8 cellular contexts compared by ENCODE assay signal in the genomic region with DNA sequence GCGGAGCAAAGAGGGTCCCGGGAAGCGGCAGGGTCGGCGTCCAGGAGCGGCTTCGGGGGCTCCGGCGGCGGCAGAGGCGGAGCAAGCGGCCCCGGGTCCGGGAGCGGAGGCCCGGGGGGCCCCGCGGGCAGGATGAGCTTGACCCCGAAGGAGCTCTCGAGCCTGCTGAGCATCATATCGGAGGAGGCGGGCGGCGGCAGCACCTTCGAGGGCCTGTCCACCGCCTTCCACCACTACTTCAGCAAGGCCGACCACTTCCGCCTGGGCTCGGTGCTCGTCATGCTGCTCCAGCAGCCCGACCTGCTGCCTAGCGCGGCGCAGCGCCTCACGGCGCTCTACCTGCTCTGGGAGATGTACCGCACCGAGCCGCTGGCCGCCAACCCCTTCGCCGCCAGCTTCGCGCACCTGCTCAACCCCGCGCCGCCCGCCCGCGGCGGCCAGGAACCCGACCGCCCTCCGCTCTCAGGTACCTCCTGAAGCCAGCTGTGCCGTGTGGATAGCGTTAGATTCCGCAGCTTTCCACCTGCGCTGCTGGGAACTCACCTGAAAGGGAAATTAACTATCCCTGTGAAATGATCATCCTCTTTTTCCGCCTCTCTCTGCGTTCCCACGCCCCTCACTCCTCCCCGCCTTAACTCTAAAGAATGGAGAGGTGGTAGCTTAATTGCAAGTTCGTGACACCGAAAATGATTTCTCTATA. TPM values are rescaled to one million over a fixed set of nuclear protein-coding genes. Genes with fewer than 3 reads are reported as not detected.
DNase-seq lines count a peak whose midpoint lies in the region; ATAC-seq lines count a peak whose summit lies in the region.

No MANE protein-coding gene starts in this region.

- H2BK120ac ChIP-seq in mesendoderm (ENCODE audit: low read depth, low read length): no peak overlapping the region

- no peak overlapping the region for H4K8ac ChIP-seq in mesendoderm (ENCODE audit: low read depth, low read length)

- peak overlapping the region; percentile 3 for H2BK5ac ChIP-seq in mesendoderm (ENCODE audit: low read length)

- H3K4me1 ChIP-seq in ectodermal cell (ENCODE audit: control insufficient read depth, insufficient read depth, low read length): peaks cover 9% of the 10 kb centered on the region
- peaks cover 5% of the 10 kb centered on the region for H3K4me1 ChIP-seq in mesendoderm (ENCODE audit: control insufficient read depth, low read depth, low read length)

- H3K4ac ChIP-seq in mesendoderm (ENCODE audit: low read depth, low read length): peak overlapping the region; percentile 92

- H3K27me3 ChIP-seq in ectodermal cell (ENCODE audit: control insufficient read depth, insufficient read depth, low read length, poor library complexity, severe bottlenecking) (no peaks in the 10 kb centered on the region), mesendoderm (ENCODE audit: insufficient read depth, low read length, poor library complexity) (no peaks in the 10 kb centered on the region)

- H3K18ac ChIP-seq in mesendoderm (ENCODE audit: low read length): peak overlapping the region; percentile 85

- H3K4me3 ChIP-seq in ectodermal cell (ENCODE audit: insufficient read depth, low read depth, low read length) (peak overlapping the region; percentile 95), mesendoderm (ENCODE audit: low read length) (peak overlapping the region; percentile 75)

- H3K56ac ChIP-seq in mesendoderm (ENCODE audit: low read length): peak overlapping the region; percentile 89

- H4K5ac ChIP-seq in mesendoderm (ENCODE audit: low read length): no peak overlapping the region

- peak overlapping the region; percentile 66 for H3K9ac ChIP-seq in mesendoderm (ENCODE audit: low read length)

- DNase-seq in NCI-H2081 (lab: John Stamatoyannopoulos, UW): peak; percentile 28 to 53
- no peak for DNase-seq in NCI-H2081 treated with DMSO at 0.1 percent for 48 hours (lab: John Stamatoyannopoulos, UW)
- peak; percentile 62 for DNase-seq in NCI-H2171 (lab: John Stamatoyannopoulos, UW)
- DNase-seq in activated CD4-positive, alpha-beta T cell treated with anti-CD3 and anti-CD28 coated beads for 48 hours: peak; percentile 79
- peak; percentile 74 for DNase-seq in mesendoderm
- DNase-seq in stimulated activated CD8-positive, alpha-beta memory T cell treated with anti-CD3 and anti-CD28 coated beads, Interleukin-15, amount 100 ng/mL, for 4 hours (ENCODE audit: low read depth in 2 of 2): peak; percentile 50 to 53

- H3K4me2 ChIP-seq in mesendoderm (ENCODE audit: low read length): peak overlapping the region; percentile 18

- peaks cover 21% of the 10 kb centered on the region for H3K79me2 ChIP-seq in mesendoderm (ENCODE audit: control insufficient read depth, insufficient read depth, low read length)

- no peaks in the 10 kb centered on the region for H3K9me3 ChIP-seq in ectodermal cell (ENCODE audit: control insufficient read depth, low read length)

- H2AK5ac ChIP-seq in mesendoderm (ENCODE audit: low read length): no peak overlapping the region

- peak; percentile 59 for ATAC-seq in HG02798 (IDR thresholded peaks at IDR 0.05; ENCODE audit: poor library complexity, unreplicated experiment)

- H3K23ac ChIP-seq in mesendoderm (ENCODE audit: low read length): no peak overlapping the region

- 0 to 1% methylated on average over 64 to 65 of the region's 65 CpGs for WGBS in ectodermal cell, 2 experiments
- WGBS in mesendoderm (ENCODE audit: extremely low coverage, insufficient coverage, low lambda C conversion rate): no CpG with 5 or more reads among the region's 65 CpGs

- H3K36me3 ChIP-seq in ectodermal cell (ENCODE audit: control insufficient read depth, insufficient read depth, low read length) (no peaks in the 10 kb centered on the region), mesendoderm (ENCODE audit: control insufficient read depth, insufficient read depth, low read length) (no peaks in the 10 kb centered on the region)

- no peak overlapping the region for H2BK15ac ChIP-seq in mesendoderm (replicated peaks; ENCODE audit: low read depth)

- H3K79me1 ChIP-seq in mesendoderm (ENCODE audit: low read length): peaks cover 12% of the 10 kb centered on the region

- peak overlapping the region; percentile 55 for H3K27ac ChIP-seq in ectodermal cell (ENCODE audit: insufficient read depth, low read depth, low read length, poor library complexity, severe bottlenecking)
- H3K27ac ChIP-seq in mesendoderm (ENCODE audit: low read depth, low read length): peak overlapping the region; percentile 93

RNA-seq across cellular contexts. Expression of gene CNOT11, which starts 0.5 kb away (rescaled TPM):
- polyA plus RNA-seq in ectodermal cell (2013, experiment 1 of 4): 53.0 TPM
- 50.3 TPM for polyA plus RNA-seq in ectodermal cell (2013, experiment 2 of 4)
- polyA plus RNA-seq in ectodermal cell (2013, experiment 3 of 4): 45.1 TPM
- polyA plus RNA-seq in ectodermal cell (2013, experiment 4 of 4): 47.3 TPM
- polyA plus RNA-seq in mesendoderm (2013, experiment 1 of 2): 46.0 TPM
- 47.2 TPM for polyA plus RNA-seq in mesendoderm (2013, experiment 2 of 2)

RNA-seq across cellular contexts. Expression of gene RNF149, which starts 55.3 kb away (rescaled TPM):
- 23.9 TPM for polyA plus RNA-seq in ectodermal cell (2013, experiment 1 of 4)
- polyA plus RNA-seq in ectodermal cell (2013, experiment 2 of 4): 26.6 TPM
- polyA plus RNA-seq in ectodermal cell (2013, experiment 3 of 4): 28.2 TPM
- polyA plus RNA-seq in ectodermal cell (2013, experiment 4 of 4): 24.9 TPM
- 11.3 TPM for polyA plus RNA-seq in mesendoderm (2013, experiment 1 of 2)
- 11.5 TPM for polyA plus RNA-seq in mesendoderm (2013, experiment 2 of 2)
